12 cellular contexts compared by ENCODE assay signal in genomic region chr1:101453844-101454243, GRCh38.
DNase-seq lines count a peak whose midpoint lies in the region; ATAC-seq lines count a peak whose summit lies in the region.
"Had no signal": no experiment of that assay in that cellular context is flagged by ENCODE, and none has a peak within 500 bp of the region (broad histone marks: within the 10 kb centered on the region; RNA-seq: fewer than 3 reads in every experiment).

No MANE protein-coding gene starts in this region.

- no peak overlapping the region for H3K4me3 ChIP-seq in HAP-1
- H3K4me3 ChIP-seq: stomach had no signal

- H3K27me3 ChIP-seq in HAP-1 (ENCODE audit: low read depth): no peaks in the 10 kb centered on the region
- H3K27me3 ChIP-seq: stomach had no signal

- no peak for ATAC-seq in stimulated activated naive CD8-positive, alpha-beta T cell treated with anti-CD3 and anti-CD28 coated beads, Interleukin-15, Interleukin-2, amounts not matched to agents 100 U/mL and 50 U/mL, for 24 hours
- ATAC-seq in GM21825 (IDR thresholded peaks at IDR 0.05; ENCODE audit: unreplicated experiment) (peak; percentile 80), HG03439 (IDR thresholded peaks at IDR 0.05; ENCODE audit: unreplicated experiment) (no peak)

- H3K9me3 ChIP-seq in HAP-1: no peaks in the 10 kb centered on the region

- DNase-seq in stimulated activated naive CD8-positive, alpha-beta T cell treated with anti-CD3 and anti-CD28 coated beads, Interleukin-15, Interleukin-2, amounts not matched to agents 100 U/mL and 50 U/mL, for 24 hours: no peak
- DNase-seq in HT1080 (ENCODE audit: low read depth) (peak; percentile 30), HAP-1 (ENCODE audit: low spot score in 2 of 2) (no peak), amygdala (lab: John Stamatoyannopoulos, UW) (no peak)
- no peak for DNase-seq in activated CD4-positive, alpha-beta memory T cell treated with anti-CD3 and anti-CD28 coated beads, Interleukin-2, amount 10 ng/mL, durations not matched to agents 7 days and 5 days
- DNase-seq: NCI-H748 treated with DMSO at 0.1 percent for 48 hours, stomach, SW 1271 had no signal

- POLR2A ChIA-PET in activated CD4-positive, alpha-beta memory T cell treated with anti-CD3 and anti-CD28 coated beads, Interleukin-2, amount 10 ng/mL, durations not matched to agents 7 days and 5 days (lab: Charles Lee): interaction anchor here (1.0 kb wide), 1 partner anchor 10 kb away, joined by 3 read pairs; no protein-coding TSS in a partner anchor

- peak overlapping the region; percentile 2 for H3K27ac Mint-ChIP-seq in stimulated activated naive CD8-positive, alpha-beta T cell treated with anti-CD3 and anti-CD28 coated beads, Interleukin-15, Interleukin-2, amounts not matched to agents 100 ng/mL and 50 ng/mL, for 24 hours
- H3K27ac Mint-ChIP-seq in activated CD4-positive, alpha-beta memory T cell treated with anti-CD3 and anti-CD28 coated beads, Interleukin-2, amount 10 ng/mL, durations not matched to agents 7 days and 5 days: no peak overlapping the region
- H3K27ac Mint-ChIP-seq: nephron had no signal

- H3K36me3 ChIP-seq in HAP-1 (replicated peaks): no peaks in the 10 kb centered on the region
- H3K36me3 ChIP-seq: stomach had no signal

- in situ Hi-C loops in HAP-1 (cut with MboI; ENCODE audit: low sequenced_read_pairs): no loop called here

- H3K4me1 ChIP-seq in HAP-1: no peaks in the 10 kb centered on the region
- H3K4me1 ChIP-seq: stomach had no signal

- no peaks in the 10 kb centered on the region for H3K27me3 Mint-ChIP-seq in stimulated activated naive CD8-positive, alpha-beta T cell treated with anti-CD3 and anti-CD28 coated beads, Interleukin-15, Interleukin-2, amounts not matched to agents 100 ng/mL and 50 ng/mL, for 24 hours
- H3K27me3 Mint-ChIP-seq in activated CD4-positive, alpha-beta memory T cell treated with anti-CD3 and anti-CD28 coated beads, Interleukin-2, amount 10 ng/mL, durations not matched to agents 7 days and 5 days: peaks cover 7% of the 10 kb centered on the region

- no peak overlapping the region for H3K4me3 Mint-ChIP-seq in stimulated activated naive CD8-positive, alpha-beta T cell treated with anti-CD3 and anti-CD28 coated beads, Interleukin-15, Interleukin-2, amounts not matched to agents 100 ng/mL and 50 ng/mL, for 24 hours
- H3K4me3 Mint-ChIP-seq in activated CD4-positive, alpha-beta memory T cell treated with anti-CD3 and anti-CD28 coated beads, Interleukin-2, amount 10 ng/mL, durations not matched to agents 7 days and 5 days: no peak overlapping the region
- H3K4me3 Mint-ChIP-seq: nephron had no signal

- no peaks in the 10 kb centered on the region for H3K36me3 Mint-ChIP-seq in stimulated activated naive CD8-positive, alpha-beta T cell treated with anti-CD3 and anti-CD28 coated beads, Interleukin-15, Interleukin-2, amounts not matched to agents 100 ng/mL and 50 ng/mL, for 24 hours (ENCODE audit: low read depth)
- peaks cover 6% of the 10 kb centered on the region for H3K36me3 Mint-ChIP-seq in activated CD4-positive, alpha-beta memory T cell treated with anti-CD3 and anti-CD28 coated beads, Interleukin-2, amount 10 ng/mL, durations not matched to agents 7 days and 5 days (ENCODE audit: low read depth)

- H3K4me1 Mint-ChIP-seq in stimulated activated naive CD8-positive, alpha-beta T cell treated with anti-CD3 and anti-CD28 coated beads, Interleukin-15, Interleukin-2, amounts not matched to agents 100 ng/mL and 50 ng/mL, for 24 hours (ENCODE audit: low read depth): peaks cover 41% of the 10 kb centered on the region
- H3K4me1 Mint-ChIP-seq in activated CD4-positive, alpha-beta memory T cell treated with anti-CD3 and anti-CD28 coated beads, Interleukin-2, amount 10 ng/mL, durations not matched to agents 7 days and 5 days: peaks cover 35% of the 10 kb centered on the region
- H3K4me1 Mint-ChIP-seq: nephron had no signal

- peaks cover 3% of the 10 kb centered on the region for H3K9me3 Mint-ChIP-seq in stimulated activated naive CD8-positive, alpha-beta T cell treated with anti-CD3 and anti-CD28 coated beads, Interleukin-15, Interleukin-2, amounts not matched to agents 100 ng/mL and 50 ng/mL, for 24 hours
- H3K9me3 Mint-ChIP-seq in activated CD4-positive, alpha-beta memory T cell treated with anti-CD3 and anti-CD28 coated beads, Interleukin-2, amount 10 ng/mL, durations not matched to agents 7 days and 5 days: peaks cover 9% of the 10 kb centered on the region

- CTCF ChIA-PET in activated CD4-positive, alpha-beta memory T cell treated with anti-CD3 and anti-CD28 coated beads, Interleukin-2, amount 10 ng/mL, durations not matched to agents 7 days and 5 days (lab: Charles Lee): interaction anchor here (1.0 to 2.3 kb wide), 6 partner anchors 10 to 144 kb away, joined by 3 to 12 read pairs (median 4); no protein-coding TSS in a partner anchor
